ENCODE assay signal across 1 cellular context in the genomic region with DNA sequence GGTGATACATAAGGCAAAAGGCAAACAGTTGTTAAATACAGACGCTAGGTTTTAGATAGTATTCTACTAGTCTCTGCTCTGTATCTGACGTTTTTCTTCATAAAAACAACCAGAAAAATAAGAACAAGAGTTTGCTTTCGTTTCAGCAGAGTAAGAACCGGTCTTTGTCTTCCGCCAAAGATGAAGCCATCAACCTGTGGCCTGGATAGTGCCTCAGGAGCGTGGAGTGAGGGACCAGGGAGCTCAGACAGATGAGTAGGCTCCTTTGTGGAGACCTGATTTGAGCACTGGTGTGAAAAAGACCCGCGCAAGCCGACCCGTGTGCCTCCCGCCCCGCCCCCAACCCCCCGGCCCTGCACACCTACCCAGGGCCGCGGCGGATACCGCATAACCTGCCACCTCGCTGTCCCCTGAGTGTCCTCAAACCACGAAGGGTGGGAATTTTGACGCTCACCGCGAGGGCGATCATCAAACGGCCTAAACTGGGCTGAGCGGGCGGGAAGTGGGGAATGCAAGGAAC.
TF ChIP-seq lines count a peak whose summit lies in the region.

No MANE protein-coding gene starts in this region.

TF ChIP-seq in IMR-90, 13 proteins besides CTCF, POLR2A, EP300 and RAD21 (continued from another document):
- TF ChIP-seq NFE2L2 (IDR thresholded peaks at IDR 0.05; ENCODE audit: low read depth, low read length) (no peak), RCOR1 (IDR thresholded peaks at IDR 0.05; ENCODE audit: insufficient replicate concordance, low read length) (no peak), MAZ (IDR thresholded peaks at IDR 0.05; ENCODE audit: borderline replicate concordance, low read depth, low read length) (no peak), SMC3 (IDR thresholded peaks at IDR 0.05; ENCODE audit: low read depth, low read length) (no peak), CHD1 (IDR thresholded peaks at IDR 0.05; ENCODE audit: low read depth, low read length) (no peak), MAFK (IDR thresholded peaks at IDR 0.05; ENCODE audit: low read depth, low read length) (no peak), FOS (IDR thresholded peaks at IDR 0.05; ENCODE audit: low read depth, low read length) (no peak), BHLHE40 (IDR thresholded peaks at IDR 0.05; ENCODE audit: low read depth, low read length) (no peak), MXI1 (IDR thresholded peaks at IDR 0.05; ENCODE audit: borderline replicate concordance, low read depth, low read length) (no peak)
- TF ChIP-seq, protein P1, sequence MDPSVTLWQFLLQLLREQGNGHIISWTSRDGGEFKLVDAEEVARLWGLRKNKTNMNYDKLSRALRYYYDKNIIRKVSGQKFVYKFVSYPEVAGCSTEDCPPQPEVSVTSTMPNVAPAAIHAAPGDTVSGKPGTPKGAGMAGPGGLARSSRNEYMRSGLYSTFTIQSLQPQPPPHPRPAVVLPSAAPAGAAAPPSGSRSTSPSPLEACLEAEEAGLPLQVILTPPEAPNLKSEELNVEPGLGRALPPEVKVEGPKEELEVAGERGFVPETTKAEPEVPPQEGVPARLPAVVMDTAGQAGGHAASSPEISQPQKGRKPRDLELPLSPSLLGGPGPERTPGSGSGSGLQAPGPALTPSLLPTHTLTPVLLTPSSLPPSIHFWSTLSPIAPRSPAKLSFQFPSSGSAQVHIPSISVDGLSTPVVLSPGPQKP (IDR thresholded peaks at IDR 0.05; ENCODE audit: borderline replicate concordance, low read depth, low read length) = no peak
